In the genomic region with DNA sequence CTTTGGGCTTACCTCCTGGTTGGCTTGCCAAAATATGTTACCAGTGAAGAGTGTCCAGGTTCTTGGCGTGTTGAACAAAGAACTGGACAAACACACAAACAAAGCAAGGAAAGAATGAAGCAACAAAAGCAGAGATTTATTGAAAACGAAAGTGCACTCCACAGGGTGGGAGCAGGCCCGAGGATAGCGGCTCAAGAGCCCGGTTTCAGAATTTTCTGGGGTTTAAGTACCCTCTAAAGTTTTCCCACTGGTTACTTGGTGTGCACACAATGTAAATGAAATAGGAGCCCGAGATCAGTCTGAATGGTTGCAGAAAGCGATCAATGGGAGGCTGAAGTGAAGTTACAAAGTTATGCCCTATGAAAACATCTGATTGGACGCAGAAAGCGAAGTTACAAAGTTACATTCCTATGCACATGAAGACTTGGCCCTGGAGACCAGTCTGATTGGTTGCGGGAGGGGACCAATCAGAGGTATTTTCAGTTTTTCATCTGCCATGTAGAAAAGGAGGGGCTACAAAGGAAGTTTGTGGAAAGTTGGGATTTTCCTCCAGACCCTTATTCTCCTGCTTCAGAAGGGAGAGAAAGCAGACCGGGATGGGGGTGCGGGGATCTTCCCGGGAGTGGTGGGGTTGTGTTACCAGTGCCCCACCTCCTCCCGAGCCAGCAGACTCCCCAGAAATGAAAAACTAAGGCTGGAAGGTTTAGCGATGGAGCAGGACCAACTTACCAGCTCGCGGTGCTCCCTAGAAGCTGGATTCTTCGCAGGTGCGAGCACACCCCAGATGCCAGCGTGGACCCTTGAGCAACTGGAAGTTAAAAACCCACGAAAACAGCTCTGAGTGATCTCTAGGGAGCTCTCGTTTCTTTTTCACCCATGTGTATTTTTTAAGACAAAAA, we compare ENCODE assay signal across 9 cellular contexts. TPM values are rescaled to one million over a fixed set of nuclear protein-coding genes. Genes with fewer than 3 reads are reported as not detected.
DNase-seq lines count a peak whose midpoint lies in the region; ATAC-seq, FAIRE-seq and TF ChIP-seq lines count a peak whose summit lies in the region.
"Had no signal": no experiment of that assay in that cellular context is flagged by ENCODE, and none has a peak within 500 bp of the region (broad histone marks: within the 10 kb centered on the region; RNA-seq: fewer than 3 reads in every experiment).

A gene (minus strand): TSS at position 325 of the 899 bp plus-strand sequence. CDS start 9,472 bp downstream, outside the sequence.

- peak; percentile 43 to 86 for TF ChIP-seq POLR2A in H1 (IDR thresholded peaks at IDR 0.05; ENCODE audit: control extremely low read depth in 1 of 2, low read depth in 2 of 2, low read length in 2 of 2)

- H3K23me2 ChIP-seq in H1 (ENCODE audit: low read depth, low read length), result peaks cover 5% of the 10 kb centered on the region; the same call in 1 of the 2 replicates

- H4K5ac ChIP-seq in H1 (ENCODE audit: insufficient read length, low read depth, low read length), result peak within 1 kb of the TSS; percentile 8

- H4K8ac ChIP-seq in H1 (ENCODE audit: extremely low read depth, insufficient read depth, low read length), result peak within 1 kb of the TSS; percentile 76

- no peak within 1 kb of the TSS for H2BK120ac ChIP-seq in H1 (replicated peaks; ENCODE audit: low read depth, low read length)

- POLR2A ChIA-PET in H1 (lab: Charles Lee; ENCODE audit: partially characterized antibody), result interaction anchor here (0.5 to 2.4 kb wide), 9 partner anchors 12 to 291 kb away, joined by 3 to 38 read pairs (median 5); a partner anchor contains a TSS

- no peak within 1 kb of the TSS for H3K9ac ChIP-seq in BLaER1 treated with 17β-estradiol and CSF1 and Interleukin-3, amounts not matched to agents 10 nM and 100 nM
- peak within 1 kb of the TSS in 3 of 4 experiments; percentile 70 to 71 (median 71); a peak in 6 of 7 replicates for H3K9ac ChIP-seq in H1 (replicated peaks in 1 of 4; ENCODE audit: extremely low read depth in 1 of 4, low read depth in 3 of 4, low read length in 3 of 4)

- CTCF ChIA-PET in H1 (lab: Charles Lee; ENCODE audit: partially characterized antibody), result interaction anchor here (0.6 to 1.0 kb wide), 4 partner anchors 25 to 175 kb away, joined by 3 to 4 read pairs (median 3); no protein-coding TSS in a partner anchor

- H3K9me3 ChIP-seq in BLaER1 treated with 17β-estradiol and CSF1 and Interleukin-3, amounts not matched to agents 10 nM and 100 nM (replicated peaks in 1 of 11), result peaks cover 10 to 30% (median 26%) of the 10 kb centered on the region in 11 experiments; a peak in 18 of 22 replicates
- no peaks in the 10 kb centered on the region for H3K9me3 ChIP-seq in H1 (ENCODE audit: insufficient read depth in 2 of 2, low read depth in 1 of 2, low read length in 1 of 2)
- H3K9me3 ChIP-seq in mesodermal cell (ENCODE audit: control insufficient read depth, low read length), result peaks cover 6% of the 10 kb centered on the region

- no peak within 1 kb of the TSS for H3K23ac ChIP-seq in H1 (ENCODE audit: insufficient read length)

- H2AFZ ChIP-seq in H1 (ENCODE audit: low read length), result 0 out of 2 replicates have a peak within 1 kb of the TSS, but pooled peaks have one; percentile 45

- peak within 1 kb of the TSS; percentile 93; the same call in 1 of the 2 replicates for H2AK5ac ChIP-seq in H1 (ENCODE audit: low read depth, low read length)

- DNase-seq in HPDE6-E6E7 (ENCODE audit: extremely low spot score) (peak; percentile 71), H1 (ENCODE audit: low read depth in 1 of 2, low spot score in 2 of 2) (peak; percentile 70 to 71), stromal cell of bone marrow (ENCODE audit: low read depth) (peak; percentile 94), NCI-H1694 (lab: John Stamatoyannopoulos, UW) (no peak)
- peak; percentile 28 for DNase-seq in activated CD4-positive, alpha-beta T cell treated with anti-CD3 and anti-CD28 coated beads, Interleukin-2, amount 50 U/mL, for 1 hour

- 0 out of 2 replicates have a peak within 1 kb of the TSS, but pooled peaks have one; percentile 3 for H2BK20ac ChIP-seq in H1 (ENCODE audit: low read length)

- 1% methylated on average over 22 of the region's 22 CpGs; no CpG with 5 or more reads in 1 of the 2 experiments for WGBS in H1 (ENCODE audit: extremely low coverage in 1 of 2, insufficient coverage in 1 of 2, insufficient read length in 1 of 2, insufficient replicate concordance in 2 of 2, low coverage in 1 of 2, low lambda C conversion rate in 2 of 2, missing lambda C conversion rate in 1 of 2), 2 experiments
- WGBS in mesodermal cell (ENCODE audit: insufficient coverage in 2 of 2), 2 experiments, result 84 to 95% methylated on average over 13 to 18 of the region's 22 CpGs

- no peaks in the 10 kb centered on the region for H4K20me1 ChIP-seq in BLaER1 treated with 17β-estradiol and CSF1 and Interleukin-3, amounts not matched to agents 10 nM and 100 nM
- H4K20me1 ChIP-seq in H1 (replicated peaks in 1 of 2; ENCODE audit: control insufficient read depth in 1 of 2, insufficient read depth in 2 of 2, low read length in 2 of 2), result peaks cover 0 to 3% of the 10 kb centered on the region in 2 experiments

- H3K36me3 ChIP-seq in BLaER1 treated with 17β-estradiol and CSF1 and Interleukin-3, amounts not matched to agents 10 nM and 100 nM, result no peaks in the 10 kb centered on the region; a peak in 1 of 22 replicates
- H3K36me3 ChIP-seq in H1 (ENCODE audit: control insufficient read depth in 2 of 4, insufficient read depth in 4 of 4, low read length in 3 of 4), result no peaks in the 10 kb centered on the region
- H3K36me3 ChIP-seq in mesodermal cell (ENCODE audit: control insufficient read depth, insufficient read depth, low read length), result no peaks in the 10 kb centered on the region

- peak within 1 kb of the TSS; percentile 62 for H3K18ac ChIP-seq in H1 (ENCODE audit: extremely low read depth, low read length)

- H2BK5ac ChIP-seq in H1 (ENCODE audit: low read depth, low read length), result peak within 1 kb of the TSS; percentile 90; the same call in 1 of the 2 replicates

- H3K79me2 ChIP-seq in H1 (ENCODE audit: control insufficient read depth in 1 of 2, insufficient read depth in 2 of 2, low read length in 2 of 2), result 0 out of 4 replicates have a peak, but pooled peaks cover 0 to under 1% of the 10 kb centered on the region in 2 experiments

- H3K4ac ChIP-seq in H1 (replicated peaks; ENCODE audit: insufficient read length, low read depth, low read length), result peak within 1 kb of the TSS; percentile 82

- H3K14ac ChIP-seq in H1 (ENCODE audit: insufficient read length), result no peak within 1 kb of the TSS

- no peaks in the 10 kb centered on the region for H3K79me1 ChIP-seq in H1 (ENCODE audit: low read depth, low read length)

- peak within 1 kb of the TSS; percentile 73 for H3K56ac ChIP-seq in H1 (replicated peaks; ENCODE audit: insufficient read length, low read depth, low read length)

- H4K91ac ChIP-seq in H1 (replicated peaks; ENCODE audit: insufficient read length, low read length), result peak within 1 kb of the TSS; percentile 67

- peak within 1 kb of the TSS; percentile 14 to 48 (median 26); a peak in 17 of 20 replicates for H3K4me3 ChIP-seq in BLaER1 treated with 17β-estradiol and CSF1 and Interleukin-3, amounts not matched to agents 10 nM and 100 nM
- peak within 1 kb of the TSS; percentile 37 to 65 (median 56) for H3K4me3 ChIP-seq in H1 (ENCODE audit: extremely low read depth in 1 of 4, insufficient read depth in 2 of 4, low read depth in 3 of 4, low read length in 4 of 4)
- H3K4me3 ChIP-seq in mesodermal cell (ENCODE audit: extremely low read depth, insufficient read depth, low read length, poor library complexity, severe bottlenecking), result peak within 1 kb of the TSS; percentile 28

- H3K4me2 ChIP-seq in BLaER1 treated with 17β-estradiol and CSF1 and Interleukin-3, amounts not matched to agents 10 nM and 100 nM, result peak within 1 kb of the TSS; percentile 44 to 77 (median 56)
- H3K4me2 ChIP-seq in H1 (ENCODE audit: insufficient read depth in 1 of 2, low read depth in 2 of 2, low read length in 2 of 2), result peak within 1 kb of the TSS; percentile 68 to 84

- no peak for TF ChIP-seq EP300 in H1 (IDR thresholded peaks at IDR 0.05; ENCODE audit: borderline replicate concordance in 1 of 2, low read depth in 2 of 2, low read length in 2 of 2)

- no peak within 1 kb of the TSS for H3K27ac ChIP-seq in BLaER1 treated with 17β-estradiol and CSF1 and Interleukin-3, amounts not matched to agents 10 nM and 100 nM
- H3K27ac ChIP-seq in H1 (ENCODE audit: low read depth, low read length), result peak within 1 kb of the TSS; percentile 53; the same call in 1 of the 2 replicates
- H3K27ac ChIP-seq in mesodermal cell (ENCODE audit: low read depth, low read length, severe bottlenecking), result peak within 1 kb of the TSS; percentile 99

- TF ChIP-seq CTCF in H1 (IDR thresholded peaks at IDR 0.05; ENCODE audit: control extremely low read depth in 1 of 3, insufficient read depth in 1 of 3, low read depth in 1 of 3, low read length in 3 of 3), result no peak

- ATAC-seq in GM21360 (IDR thresholded peaks at IDR 0.05; ENCODE audit: unreplicated experiment), result peak; percentile 73

- no peak for TF ChIP-seq RAD21 in H1 (IDR thresholded peaks at IDR 0.05 in 1 of 2, conservative IDR thresholded peaks at IDR 0.05 in 1 of 2; ENCODE audit: low read depth in 2 of 2, low read length in 2 of 2)

- peaks cover 0 to 22% (median 16%) of the 10 kb centered on the region in 11 experiments; a peak in 15 of 22 replicates for H3K27me3 ChIP-seq in BLaER1 treated with 17β-estradiol and CSF1 and Interleukin-3, amounts not matched to agents 10 nM and 100 nM
- peaks cover 6 to 35% (median 21%) of the 10 kb centered on the region in 4 experiments for H3K27me3 ChIP-seq in H1 (replicated peaks in 1 of 4; ENCODE audit: control insufficient read depth in 3 of 4, extremely low read depth in 1 of 4, insufficient read depth in 3 of 4, low read length in 3 of 4)

- H3K4me1 ChIP-seq in BLaER1 treated with 17β-estradiol and CSF1 and Interleukin-3, amounts not matched to agents 10 nM and 100 nM, result peaks cover 12 to 31% (median 20%) of the 10 kb centered on the region in 10 experiments
- H3K4me1 ChIP-seq in H1 (replicated peaks in 1 of 4; ENCODE audit: control insufficient read depth in 3 of 4, insufficient read depth in 4 of 4, low read length in 3 of 4) (peaks cover 0 to 14% (median 8%) of the 10 kb centered on the region in 4 experiments; a peak in 6 of 7 replicates), mesodermal cell (ENCODE audit: control insufficient read depth, insufficient read depth, low read length, poor library complexity, severe bottlenecking) (no peaks in the 10 kb centered on the region)

- peak within 1 kb of the TSS; percentile 92 for H2BK12ac ChIP-seq in H1 (ENCODE audit: low read depth, low read length)

- FAIRE-seq in H1 (lab: Jason Lieb, UNC), result peak; percentile 93

- no peak within 1 kb of the TSS for H2BK15ac ChIP-seq in H1 (ENCODE audit: low read length)

RNA-seq across cellular contexts. Expression of the gene that starts here (rescaled TPM):
- total RNA-seq in H1 (2021; fragmentation: NEBNext Ultra II Directional; extraction: Animal tissue kit (Norgen Biotek cat#: 25700)), result 9.4 and 10.7 TPM in 2 replicates
- polyA plus RNA-seq in H1 (2011; rRNA removed), result 1.3 and 1.6 TPM in 2 replicates
- polyA plus RNA-seq in H1 (2011; cell fraction: cytosol; rRNA removed), result 2.8 TPM
- polyA plus RNA-seq in H1 (2011; cell fraction: nucleus; rRNA removed), result 2.5 TPM
- polyA plus RNA-seq in H1 (2012, experiment 1 of 2), result 2.9 to 5.6 TPM (median 4.0 TPM) in 4 replicates
- polyA plus RNA-seq in H1 (2012, experiment 2 of 2), result 0.41 TPM
- polyA plus RNA-seq in H1 (2013, experiment 1 of 2), result 4.9 TPM
- polyA plus RNA-seq in H1 (2013, experiment 2 of 2), result 4.9 TPM
- 4.9 and 7.3 TPM in 2 replicates for polyA minus RNA-seq in H1 (2011; rRNA and poly(A)+ RNA removed)
- 1.8 TPM for polyA minus RNA-seq in H1 (2011; cell fraction: cytosol; rRNA and poly(A)+ RNA removed)
- polyA minus RNA-seq in H1 (2011; cell fraction: nucleus; rRNA and poly(A)+ RNA removed), result 11.1 TPM
- polyA plus RNA-seq in mesodermal cell (2013, experiment 1 of 2), result 2.8 TPM
- polyA plus RNA-seq in mesodermal cell (2013, experiment 2 of 2), result 3.1 TPM
- total RNA-seq: NCI-H460 had no signal

Comparison
In these comparisons a context has a peak if more than half of its experiments do, and no peak if none do; other contexts are left out.
1. H3K27ac ChIP-seq: peak in H1 (single experiment) and mesodermal cell (single experiment); none in BLaER1 treated with 17β-estradiol and CSF1 and Interleukin-3, amounts not matched to agents 10 nM and 100 nM (0 of 11).
2. H3K9ac ChIP-seq: peak in H1 (3 of 4); none in BLaER1 treated with 17β-estradiol and CSF1 and Interleukin-3, amounts not matched to agents 10 nM and 100 nM (0 of 11).
3. Peak in every context shown above with its lines, with median percentiles within 50 percentile points of each other: H3K4me3 ChIP-seq.